In genomic region chr9:132857031-132857430, GRCh38 we compare ENCODE assay signal across 12 cellular contexts. TPM values are rescaled to one million over a fixed set of nuclear protein-coding genes. Genes with fewer than 3 reads are reported as not detected.
A peak's percentile ranks its signal among the peaks of the same experiment; 100 is the strongest.
DNase-seq lines count a peak whose midpoint lies in the region; ATAC-seq, FAIRE-seq and TF ChIP-seq lines count a peak whose summit lies in the region.
"Had no signal": no experiment of that assay in that cellular context is flagged by ENCODE, and none has a peak within 500 bp of the region (broad histone marks: within the 10 kb centered on the region; RNA-seq: fewer than 3 reads in every experiment).

No MANE protein-coding gene starts in this region.

- TF ChIP-seq CTCF in hepatocyte (IDR thresholded peaks at IDR 0.05; ENCODE audit: poor library complexity) (no peak), smooth muscle cell (IDR thresholded peaks at IDR 0.05; ENCODE audit: borderline replicate concordance, insufficient read depth, poor library complexity, severe bottlenecking) (no peak)

- H3K4me3 ChIP-seq in BLaER1 treated with 17β-estradiol and CSF1 and Interleukin-3, amounts not matched to agents 10 nM and 100 nM = no peak overlapping the region
- H3K4me3 ChIP-seq in hepatocyte = no peak overlapping the region
- H3K4me3 ChIP-seq in smooth muscle cell = no peak overlapping the region
- H3K4me3 ChIP-seq: PC-9 had no signal

- WGBS in hepatocyte (ENCODE audit: low lambda C conversion rate, missing lambda C conversion rate) = 62% methylated on average over 8 of the region's 8 CpGs
- WGBS in smooth muscle cell (ENCODE audit: low lambda C conversion rate) = 69% methylated on average over 8 of the region's 8 CpGs

- no peak overlapping the region for H3K27ac ChIP-seq in BLaER1 treated with 17β-estradiol and CSF1 and Interleukin-3, amounts not matched to agents 10 nM and 100 nM
- H3K27ac ChIP-seq in hepatocyte (peak overlapping the region; percentile 79), smooth muscle cell (ENCODE audit: low read depth) (no peak overlapping the region)
- H3K27ac ChIP-seq: PC-9 had no signal

- peaks cover 23 to 63% (median 54%) of the 10 kb centered on the region in 10 experiments for H3K4me1 ChIP-seq in BLaER1 treated with 17β-estradiol and CSF1 and Interleukin-3, amounts not matched to agents 10 nM and 100 nM
- H3K4me1 ChIP-seq in hepatocyte (ENCODE audit: insufficient read depth) (peaks cover 7% of the 10 kb centered on the region), smooth muscle cell (ENCODE audit: low read depth) (peaks cover 11% of the 10 kb centered on the region)

- peak overlapping the region; percentile 36 to 86 (median 78) for H3K4me2 ChIP-seq in BLaER1 treated with 17β-estradiol and CSF1 and Interleukin-3, amounts not matched to agents 10 nM and 100 nM
- H3K4me2 ChIP-seq in hepatocyte (peak overlapping the region; percentile 57), smooth muscle cell (peak overlapping the region; percentile 10)
- H3K4me2 ChIP-seq: PC-9 had no signal

- H4K20me1 ChIP-seq in BLaER1 treated with 17β-estradiol and CSF1 and Interleukin-3, amounts not matched to agents 10 nM and 100 nM = no peaks in the 10 kb centered on the region
- H4K20me1 ChIP-seq in hepatocyte (ENCODE audit: insufficient read depth, poor library complexity, severe bottlenecking) (no peaks in the 10 kb centered on the region), smooth muscle cell (ENCODE audit: low read depth) (no peaks in the 10 kb centered on the region)

- no peak for FAIRE-seq in H54 (lab: Jason Lieb, UNC)

- peak; percentile 71 for DNase-seq in astrocyte of the hippocampus (ENCODE audit: low read depth, low spot score)
- peak; percentile 76 for DNase-seq in hepatocyte (ENCODE audit: low spot score)
- peak; percentile 14 for DNase-seq in smooth muscle cell (lab: John Stamatoyannopoulos, UW; ENCODE audit: unreplicated experiment)
- DNase-seq in retina = no peak
- no peak for DNase-seq in NCI-H446 (lab: John Stamatoyannopoulos, UW)
- no peak for DNase-seq in H54 (ENCODE audit: insufficient read length, low spot score)
- DNase-seq: NCI-H1930, PC-9, T-helper 9 cell had no signal

- H3K9ac ChIP-seq in BLaER1 treated with 17β-estradiol and CSF1 and Interleukin-3, amounts not matched to agents 10 nM and 100 nM = peak overlapping the region in 2 of 11 experiments; percentile 32 to 40; a peak in 2 of 22 replicates
- no peak overlapping the region for H3K9ac ChIP-seq in smooth muscle cell (ENCODE audit: low read depth)

- H2AFZ ChIP-seq in hepatocyte (no peak overlapping the region), smooth muscle cell (ENCODE audit: low read depth) (no peak overlapping the region)
- H2AFZ ChIP-seq: PC-9 had no signal

- no peak for TF ChIP-seq POLR2A in H54 (IDR thresholded peaks at IDR 0.05; ENCODE audit: low read depth, low read length)

- ATAC-seq in HG03521 (IDR thresholded peaks at IDR 0.05; ENCODE audit: unreplicated experiment) = no peak

- H3K79me2 ChIP-seq in hepatocyte (no peaks in the 10 kb centered on the region), smooth muscle cell (ENCODE audit: low read depth) (no peaks in the 10 kb centered on the region)

- no peaks in the 10 kb centered on the region for H3K36me3 ChIP-seq in BLaER1 treated with 17β-estradiol and CSF1 and Interleukin-3, amounts not matched to agents 10 nM and 100 nM
- no peaks in the 10 kb centered on the region for H3K36me3 ChIP-seq in hepatocyte (replicated peaks; ENCODE audit: insufficient read depth, low read depth)
- H3K36me3 ChIP-seq in smooth muscle cell (ENCODE audit: low read depth) = no peaks in the 10 kb centered on the region

- H3K27me3 ChIP-seq in BLaER1 treated with 17β-estradiol and CSF1 and Interleukin-3, amounts not matched to agents 10 nM and 100 nM = peaks cover 10 to 24% (median 18%) of the 10 kb centered on the region in 11 experiments; a peak in 16 of 22 replicates
- H3K27me3 ChIP-seq in hepatocyte = no peaks in the 10 kb centered on the region
- no peaks in the 10 kb centered on the region for H3K27me3 ChIP-seq in smooth muscle cell (ENCODE audit: low read depth)

- no peaks in the 10 kb centered on the region for H3F3A ChIP-seq in smooth muscle cell (ENCODE audit: low read depth)

- no peaks in the 10 kb centered on the region for H3K9me2 ChIP-seq in hepatocyte (replicated peaks; ENCODE audit: insufficient read depth)

- H3K9me3 ChIP-seq in BLaER1 treated with 17β-estradiol and CSF1 and Interleukin-3, amounts not matched to agents 10 nM and 100 nM (replicated peaks in 1 of 11) = no peaks in the 10 kb centered on the region
- no peaks in the 10 kb centered on the region for H3K9me3 ChIP-seq in hepatocyte (ENCODE audit: low read depth)
- no peaks in the 10 kb centered on the region for H3K9me3 ChIP-seq in smooth muscle cell (replicated peaks; ENCODE audit: low read depth)

RNA-seq across cellular contexts. Expression of gene AK8, which starts 21.1 kb away (rescaled TPM):
- 0.40 and 1.8 TPM in 2 replicates for total RNA-seq in hepatocyte
- polyA plus RNA-seq in hepatocyte = 2.6 and 4.5 TPM in 2 replicates
- 0.18 and 0.67 TPM in 2 replicates for total RNA-seq in smooth muscle cell
- polyA plus RNA-seq in smooth muscle cell = 1.2 and 1.4 TPM in 2 replicates
- total RNA-seq: HT-29 had no signal

RNA-seq across cellular contexts. Expression of gene SPACA9, which starts 21.7 kb away (rescaled TPM):
- total RNA-seq in hepatocyte = 0.44 and 1.9 TPM in 2 replicates
- polyA plus RNA-seq in hepatocyte = 3.3 and 5.6 TPM in 2 replicates
- 0.99 and 2.4 TPM in 2 replicates for total RNA-seq in smooth muscle cell
- 6.8 and 8.9 TPM in 2 replicates for polyA plus RNA-seq in smooth muscle cell

Comparison
In these comparisons a context has a peak if more than half of its experiments do, and no peak if none do; other contexts are left out.
1. H3K4me2 ChIP-seq: peak in every context shown above with its lines; median percentile 78 in BLaER1 treated with 17β-estradiol and CSF1 and Interleukin-3, amounts not matched to agents 10 nM and 100 nM; 57 in hepatocyte; 10 in smooth muscle cell.
2. DNase-seq: peak in astrocyte of the hippocampus (single experiment), hepatocyte (single experiment) and smooth muscle cell (single experiment); none in retina (single experiment), NCI-H446 (0 of 2) and H54 (single experiment).